In genomic region chr21:35352787-35353186, GRCh38 we compare ENCODE assay signal across 21 cellular contexts.
A peak's percentile ranks its signal among the peaks of the same experiment; 100 is the strongest.
DNase-seq lines count a peak whose midpoint lies in the region; ATAC-seq and TF ChIP-seq lines count a peak whose summit lies in the region.
"Had no signal": no experiment of that assay in that cellular context is flagged by ENCODE, and none has a peak within 500 bp of the region (broad histone marks: within the 10 kb centered on the region; RNA-seq: fewer than 3 reads in every experiment).

No MANE protein-coding gene starts in this region.

- no peak for DNase-seq in activated T-cell treated with anti-CD3 and anti-CD28 coated beads, Interleukin-2, amount 50 U/mL, for 72 hours
- no peak for DNase-seq in activated T-cell treated with anti-CD3 and anti-CD28 coated beads for 4 hours
- no peak for DNase-seq in activated T-helper 2 cell treated with anti-CD3 and anti-CD28 coated beads, Interferon-gamma antibody, Interleukin-2, Interleukin-4, amounts not matched to agents 10 μg/mL and 5 μg/mL and 100 μg/mL, durations not matched to agents 14 hours and 24 hours and 36 hours (ENCODE audit: low spot score)
- peak; percentile 32 for DNase-seq in fibroblast of the aortic adventitia (ENCODE audit: low read depth)
- no peak for DNase-seq in smooth muscle cell (lab: John Stamatoyannopoulos, UW; ENCODE audit: unreplicated experiment)
- no peak for DNase-seq in NCI-H1694 treated with DMSO at 0.1 percent for 48 hours (lab: John Stamatoyannopoulos, UW)
- no peak for DNase-seq in left ventricle myocardium superior
- no peak for DNase-seq in ureter (ENCODE audit: low spot score)
- DNase-seq: Calu3, DMS79 treated with DMSO at 0.1 percent for 48 hours, GF-D8, Karpas-422, NCI-H1092, NCI-H1417 treated with DMSO at 0.1 percent for 48 hours, NCI-H187, NCI-H2081 treated with DMSO at 0.1 percent for 48 hours, NCI-H2171, NCI-H226, NCI-H510A, NCI-H69 had no signal

- no peaks in the 10 kb centered on the region for H3K36me3 ChIP-seq in smooth muscle cell (ENCODE audit: low read depth)

- H3K4me1 Mint-ChIP-seq in activated T-cell treated with anti-CD3 and anti-CD28 coated beads, Interleukin-2, amount 50 U/mL, for 72 hours (ENCODE audit: low read depth), result peaks cover 59% of the 10 kb centered on the region
- peaks cover 52% of the 10 kb centered on the region for H3K4me1 Mint-ChIP-seq in activated T-helper 2 cell treated with anti-CD3 and anti-CD28 coated beads, Interferon-gamma antibody, Interleukin-2, Interleukin-4, amounts not matched to agents 10 μg/mL and 5 μg/mL and 100 μg/mL, durations not matched to agents 14 hours and 24 hours and 36 hours (ENCODE audit: low read depth)

- H3K27ac Mint-ChIP-seq in activated T-cell treated with anti-CD3 and anti-CD28 coated beads, Interleukin-2, amount 50 U/mL, for 72 hours, result peak overlapping the region; percentile 44
- H3K27ac Mint-ChIP-seq in activated T-helper 2 cell treated with anti-CD3 and anti-CD28 coated beads, Interferon-gamma antibody, Interleukin-2, Interleukin-4, amounts not matched to agents 10 μg/mL and 5 μg/mL and 100 μg/mL, durations not matched to agents 14 hours and 24 hours and 36 hours, result peak overlapping the region; percentile 16

- intact Hi-C loops in activated T-helper 2 cell treated with anti-CD3 and anti-CD28 coated beads, Interferon-gamma antibody, Interleukin-2, Interleukin-4, amounts not matched to agents 10 μg/mL and 5 μg/mL and 100 μg/mL, durations not matched to agents 14 hours and 24 hours and 36 hours (cut with micrococcal nuclease), result loop anchor here (5.0 kb wide), 1 partner anchor 35 kb away; no protein-coding TSS in a partner anchor
- intact Hi-C loops in left ventricle myocardium superior (cut with micrococcal nuclease), result no loop called here

- H3K36me3 Mint-ChIP-seq in activated T-cell treated with anti-CD3 and anti-CD28 coated beads, Interleukin-2, amount 50 U/mL, for 72 hours (ENCODE audit: insufficient read depth in 2 of 2), result peaks cover 8 to 15% of the 10 kb centered on the region in 2 donors
- H3K36me3 Mint-ChIP-seq in activated T-helper 2 cell treated with anti-CD3 and anti-CD28 coated beads, Interferon-gamma antibody, Interleukin-2, Interleukin-4, amounts not matched to agents 10 μg/mL and 5 μg/mL and 100 μg/mL, durations not matched to agents 14 hours and 24 hours and 36 hours (ENCODE audit: low read depth), result no peaks in the 10 kb centered on the region

- peaks cover 13% of the 10 kb centered on the region for H3K4me1 ChIP-seq in smooth muscle cell (ENCODE audit: low read depth)

- H3K4me3 Mint-ChIP-seq in activated T-cell treated with anti-CD3 and anti-CD28 coated beads, Interleukin-2, amount 50 U/mL, for 72 hours, result no peak overlapping the region
- H3K4me3 Mint-ChIP-seq in activated T-helper 2 cell treated with anti-CD3 and anti-CD28 coated beads, Interferon-gamma antibody, Interleukin-2, Interleukin-4, amounts not matched to agents 10 μg/mL and 5 μg/mL and 100 μg/mL, durations not matched to agents 14 hours and 24 hours and 36 hours (ENCODE audit: low read depth), result no peak overlapping the region

- no peaks in the 10 kb centered on the region for H3K79me2 ChIP-seq in smooth muscle cell (ENCODE audit: low read depth)

- H3K4me3 ChIP-seq in fibroblast of the aortic adventitia (ENCODE audit: low read depth, low read length) (no peak overlapping the region), smooth muscle cell (no peak overlapping the region)

- H3F3A ChIP-seq in smooth muscle cell (ENCODE audit: low read depth), result peaks cover 34% of the 10 kb centered on the region

- 35% methylated on average over 8 of the region's 8 CpGs for WGBS in smooth muscle cell (ENCODE audit: low lambda C conversion rate)

- H3K4me2 ChIP-seq in smooth muscle cell, result peak overlapping the region; percentile 29

- H3K27me3 ChIP-seq in smooth muscle cell (ENCODE audit: low read depth), result no peaks in the 10 kb centered on the region

- H3K9me3 Mint-ChIP-seq in activated T-cell treated with anti-CD3 and anti-CD28 coated beads, Interleukin-2, amount 50 U/mL, for 72 hours, result peaks cover 10% of the 10 kb centered on the region in 2 donors
- peaks cover 11% of the 10 kb centered on the region for H3K9me3 Mint-ChIP-seq in activated T-helper 2 cell treated with anti-CD3 and anti-CD28 coated beads, Interferon-gamma antibody, Interleukin-2, Interleukin-4, amounts not matched to agents 10 μg/mL and 5 μg/mL and 100 μg/mL, durations not matched to agents 14 hours and 24 hours and 36 hours

- H3K9me3 ChIP-seq in smooth muscle cell (replicated peaks; ENCODE audit: low read depth), result no peaks in the 10 kb centered on the region

- no peaks in the 10 kb centered on the region for H4K20me1 ChIP-seq in smooth muscle cell (ENCODE audit: low read depth)

- H3K9ac ChIP-seq in smooth muscle cell (ENCODE audit: low read depth), result peak overlapping the region; percentile 99

- no peak overlapping the region for H2AFZ ChIP-seq in smooth muscle cell (ENCODE audit: low read depth)

- H3K27ac ChIP-seq in smooth muscle cell (ENCODE audit: low read depth), result peak overlapping the region; percentile 100

- ATAC-seq in activated T-cell treated with anti-CD3 and anti-CD28 coated beads, Interleukin-2, amount 50 U/mL, for 72 hours (replicated peaks in 1 of 2), result no peak
- ATAC-seq in left ventricle myocardium superior, result no peak
- ATAC-seq: Panc1 had no signal

- H3K27me3 Mint-ChIP-seq in activated T-cell treated with anti-CD3 and anti-CD28 coated beads, Interleukin-2, amount 50 U/mL, for 72 hours (ENCODE audit: low read depth), result peaks cover 4% of the 10 kb centered on the region
- no peaks in the 10 kb centered on the region for H3K27me3 Mint-ChIP-seq in activated T-helper 2 cell treated with anti-CD3 and anti-CD28 coated beads, Interferon-gamma antibody, Interleukin-2, Interleukin-4, amounts not matched to agents 10 μg/mL and 5 μg/mL and 100 μg/mL, durations not matched to agents 14 hours and 24 hours and 36 hours (ENCODE audit: low read depth)

- no peak for TF ChIP-seq CTCF in fibroblast of the aortic adventitia (IDR thresholded peaks at IDR 0.05; ENCODE audit: insufficient read depth, low read length)
- no peak for TF ChIP-seq CTCF in smooth muscle cell (IDR thresholded peaks at IDR 0.05; ENCODE audit: borderline replicate concordance, insufficient read depth, poor library complexity, severe bottlenecking)
